Comparison of ENCODE assay signal across 8 cellular contexts in genomic region chr13:114064516-114065140, GRCh38.
A peak's percentile ranks its signal among the peaks of the same experiment; 100 is the strongest.
DNase-seq lines count a peak whose midpoint lies in the region; ATAC-seq lines count a peak whose summit lies in the region.

No MANE protein-coding gene starts in this region.

- peak overlapping the region; percentile 73 for H3K4me3 Mint-ChIP-seq in activated naive CD4-positive, alpha-beta T cell treated with anti-CD3 and anti-CD28 coated beads, Interleukin-2, amount 10 ng/mL, durations not matched to agents 7 days and 5 days
- peak overlapping the region; percentile 72 for H3K4me3 Mint-ChIP-seq in activated naive CD8-positive, alpha-beta T cell treated with anti-CD3 and anti-CD28 coated beads, Interleukin-2, amount 50 U/mL, for 24 hours

- peak overlapping the region; percentile 38 for H3K4me3 ChIP-seq in skeletal muscle cell (ENCODE audit: low read depth, low read length)

- no peak for DNase-seq in activated naive CD4-positive, alpha-beta T cell treated with anti-CD3 and anti-CD28 coated beads, Interleukin-2, amount 10 ng/mL, durations not matched to agents 7 days and 5 days
- DNase-seq in activated naive CD4-positive, alpha-beta T cell (lab: John Stamatoyannopoulos, UW), result no peak
- no peak for DNase-seq in activated naive CD8-positive, alpha-beta T cell treated with anti-CD3 and anti-CD28 coated beads, Interleukin-2, amount 50 U/mL, for 24 hours
- DNase-seq in hepatic stellate cell (ENCODE audit: low spot score), result peak; percentile 45
- DNase-seq in skeletal muscle cell (ENCODE audit: low read depth), result no peak
- DNase-seq in NCI-H446 (lab: John Stamatoyannopoulos, UW), result no peak
- DNase-seq in effector CD8-positive, alpha-beta T cell (lab: John Stamatoyannopoulos, UW), result no peak
- DNase-seq in cerebellar nuclear complex (lab: John Stamatoyannopoulos, UW), result no peak

- H3K4me1 Mint-ChIP-seq in activated naive CD4-positive, alpha-beta T cell treated with anti-CD3 and anti-CD28 coated beads, Interleukin-2, amount 10 ng/mL, durations not matched to agents 7 days and 5 days, result peaks cover 67% of the 10 kb centered on the region
- peaks cover 75% of the 10 kb centered on the region for H3K4me1 Mint-ChIP-seq in activated naive CD8-positive, alpha-beta T cell treated with anti-CD3 and anti-CD28 coated beads, Interleukin-2, amount 50 U/mL, for 24 hours

- no peaks in the 10 kb centered on the region for H3K9me3 Mint-ChIP-seq in activated naive CD4-positive, alpha-beta T cell treated with anti-CD3 and anti-CD28 coated beads, Interleukin-2, amount 10 ng/mL, durations not matched to agents 7 days and 5 days
- H3K9me3 Mint-ChIP-seq in activated naive CD8-positive, alpha-beta T cell treated with anti-CD3 and anti-CD28 coated beads, Interleukin-2, amount 50 U/mL, for 24 hours, result no peaks in the 10 kb centered on the region

- ATAC-seq in activated naive CD8-positive, alpha-beta T cell treated with anti-CD3 and anti-CD28 coated beads, Interleukin-2, amount 50 U/mL, for 24 hours, result no peak

- CTCF ChIA-PET in activated naive CD4-positive, alpha-beta T cell treated with anti-CD3 and anti-CD28 coated beads, Interleukin-2, amount 10 ng/mL, durations not matched to agents 7 days and 5 days (lab: Charles Lee), result interaction anchor here (1.2 to 1.5 kb wide), 2 partner anchors 45 to 161 kb away, joined by 3 to 6 read pairs; no protein-coding TSS in a partner anchor

- peak overlapping the region; percentile 95 for H3K27ac Mint-ChIP-seq in activated naive CD4-positive, alpha-beta T cell treated with anti-CD3 and anti-CD28 coated beads, Interleukin-2, amount 10 ng/mL, durations not matched to agents 7 days and 5 days
- peak overlapping the region; percentile 95 for H3K27ac Mint-ChIP-seq in activated naive CD8-positive, alpha-beta T cell treated with anti-CD3 and anti-CD28 coated beads, Interleukin-2, amount 50 U/mL, for 24 hours

- H3K36me3 Mint-ChIP-seq in activated naive CD4-positive, alpha-beta T cell treated with anti-CD3 and anti-CD28 coated beads, Interleukin-2, amount 10 ng/mL, durations not matched to agents 7 days and 5 days, result peaks cover 60% of the 10 kb centered on the region
- peaks cover 4% of the 10 kb centered on the region for H3K36me3 Mint-ChIP-seq in activated naive CD8-positive, alpha-beta T cell treated with anti-CD3 and anti-CD28 coated beads, Interleukin-2, amount 50 U/mL, for 24 hours (ENCODE audit: low read depth)

- H3K27me3 Mint-ChIP-seq in activated naive CD4-positive, alpha-beta T cell treated with anti-CD3 and anti-CD28 coated beads, Interleukin-2, amount 10 ng/mL, durations not matched to agents 7 days and 5 days, result no peaks in the 10 kb centered on the region
- H3K27me3 Mint-ChIP-seq in activated naive CD8-positive, alpha-beta T cell treated with anti-CD3 and anti-CD28 coated beads, Interleukin-2, amount 50 U/mL, for 24 hours, result no peaks in the 10 kb centered on the region
